13 cellular contexts compared by ENCODE assay signal in the genomic region with DNA sequence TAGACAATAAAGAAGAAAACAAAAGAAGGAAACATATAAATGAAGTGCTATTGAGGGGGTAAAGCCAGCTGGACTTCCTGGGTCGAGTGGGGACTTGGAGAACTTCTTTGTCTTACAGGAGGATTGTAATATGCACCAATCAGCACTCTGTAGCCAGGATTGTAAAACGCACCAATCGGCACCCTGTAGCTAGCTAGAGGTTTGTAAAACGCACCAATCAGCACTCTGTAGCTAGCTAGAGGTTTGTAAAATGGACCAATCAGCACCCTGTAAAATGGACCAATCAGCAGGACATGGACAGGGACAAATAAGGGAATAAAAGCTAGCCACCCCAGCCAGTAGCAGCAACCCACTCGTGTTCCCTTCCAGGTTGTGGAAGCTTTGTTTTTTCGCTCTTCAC. TPM values are rescaled to one million over a fixed set of nuclear protein-coding genes. Genes with fewer than 3 reads are reported as not detected.
A peak's percentile ranks its signal among the peaks of the same experiment; 100 is the strongest.
DNase-seq lines count a peak whose midpoint lies in the region; ATAC-seq, FAIRE-seq and TF ChIP-seq lines count a peak whose summit lies in the region.
"Not testable (repeated sequence)": the region's sequence is repeated elsewhere in the genome, so short reads cannot be mapped to it uniquely, and the experiment has no call there.
"Had no signal": no experiment of that assay in that cellular context is flagged by ENCODE, and none has a peak within 500 bp of the region (broad histone marks: within the 10 kb centered on the region; RNA-seq: fewer than 3 reads in every experiment).

No MANE protein-coding gene starts in this region.

- CTCF ChIA-PET in A549 (lab: Yijun Ruan, JAX) = interaction anchor here (1.1 to 1.6 kb wide), 3 partner anchors 10 to 80 kb away, joined by 3 to 11 read pairs (median 6); no protein-coding TSS in a partner anchor
- CTCF ChIA-PET in K562 (lab: Yijun Ruan, JAX; ENCODE audit: low intra/inter-chr PET ratio); HepG2 (lab: Yijun Ruan, JAX; ENCODE audit: low intra/inter-chr PET ratio, low total read pairs): not testable (repeated sequence)

- not testable (repeated sequence) for DNase-seq in A549 (ENCODE audit: low read depth in 1 of 2, low spot score in 1 of 2); K562 (ENCODE audit: extremely low read depth in 1 of 4, low spot score in 3 of 4); HepG2 (ENCODE audit: low spot score)
- DNase-seq in MV-4-11 (lab: John Stamatoyannopoulos, UW) (peak; percentile 5), islet precursor cell (peak; percentile 13)

- H3K79me2 ChIP-seq in K562 (ENCODE audit: control insufficient read depth, insufficient read depth, low read length) = peaks cover 48% of the 10 kb centered on the region
- peaks cover 17% of the 10 kb centered on the region for H3K79me2 ChIP-seq in HepG2 (ENCODE audit: insufficient read depth, low read length)

- not testable (repeated sequence) for TF ChIP-seq CTCF in A549 (IDR thresholded peaks at IDR 0.05); K562 (IDR thresholded peaks at IDR 0.05 in 2 of 3, conservative IDR thresholded peaks at IDR 0.05 in 1 of 3; ENCODE audit: insufficient read depth in 2 of 3, low read depth in 1 of 3, low read length in 3 of 3); HepG2 (CRISPR knock-in tag; IDR thresholded peaks at IDR 0.05)

- not testable (repeated sequence) for H2AFZ ChIP-seq in K562 (ENCODE audit: low read depth, low read length); HepG2 (ENCODE audit: low read length)

- H3K27ac ChIP-seq in A549; K562 (ENCODE audit: extremely low read depth, low read depth, low read length); HepG2 (ENCODE audit: extremely low read length, insufficient read depth, low read length): not testable (repeated sequence)
- H3K27ac ChIP-seq in cingulate gyrus (ENCODE audit: low read depth, low read length) = peak overlapping the region; percentile 15
- peak overlapping the region; percentile 9 for H3K27ac ChIP-seq in temporal lobe (ENCODE audit: low read depth, low read length)

- H3K4me1 ChIP-seq in A549 = not testable (repeated sequence)
- H3K4me1 ChIP-seq in K562 (replicated peaks in 1 of 2; ENCODE audit: control insufficient read depth in 2 of 2, insufficient read depth in 2 of 2, low read length in 2 of 2) (peaks cover 11 to 39% of the 10 kb centered on the region in 2 experiments), HepG2 (ENCODE audit: insufficient read depth, low read length) (peaks cover 32% of the 10 kb centered on the region)

- FAIRE-seq in A549 (lab: Jason Lieb, UNC); K562 (lab: Jason Lieb, UNC); HepG2 (lab: Jason Lieb, UNC): not testable (repeated sequence)

- not testable (repeated sequence) for TF ChIP-seq RAD21 in A549 (conservative IDR thresholded peaks at IDR 0.05 in 1 of 2, IDR thresholded peaks at IDR 0.05 in 1 of 2); K562 (CRISPR knock-in tag; conservative IDR thresholded peaks at IDR 0.05 in 1 of 2, IDR thresholded peaks at IDR 0.05 in 1 of 2); HepG2 (CRISPR knock-in tag; IDR thresholded peaks at IDR 0.05)

- H3K4me2 ChIP-seq in A549; K562 (ENCODE audit: insufficient read depth, low read length); HepG2 (ENCODE audit: low read depth, low read length): not testable (repeated sequence)

- H3K9ac ChIP-seq in K562 (ENCODE audit: insufficient read depth in 1 of 2, low read depth in 2 of 2, low read length in 2 of 2); HepG2 (ENCODE audit: insufficient read depth, low read depth, low read length): not testable (repeated sequence)

- H4K20me1 ChIP-seq in K562 (replicated peaks; ENCODE audit: control insufficient read depth, insufficient read depth, low read length); HepG2 (ENCODE audit: insufficient read depth, low read length): not testable (repeated sequence)

- intact Hi-C loops in K562 (cut with micrococcal nuclease); HepG2 (cut with micrococcal nuclease; ENCODE audit: unreplicated experiment): not testable (repeated sequence)

- in situ Hi-C loops in K562 (cut with MboI); HepG2 (cut with HindIII; ENCODE audit: extremely low pct_ligation_motif_present, low pct_unique_long_range_greater_than_20kb): not testable (repeated sequence)

- not testable (repeated sequence) for ATAC-seq in A549, K562, HepG2

- not testable (repeated sequence) for H3K4me3 ChIP-seq in A549; K562; HepG2 (replicated peaks in 1 of 3; ENCODE audit: insufficient read depth in 1 of 3, low read depth in 2 of 3, low read length in 3 of 3)

- not testable (repeated sequence) for TF ChIP-seq EP300 in A549 (IDR thresholded peaks at IDR 0.05); K562 (IDR thresholded peaks at IDR 0.05; ENCODE audit: low read length); HepG2 (IDR thresholded peaks at IDR 0.05; ENCODE audit: low read depth in 2 of 2, low read length in 2 of 2); HepG2 (CRISPR knock-in tag; IDR thresholded peaks at IDR 0.05; ENCODE audit: borderline replicate concordance)

- H3K27me3 ChIP-seq in K562 (ENCODE audit: control insufficient read depth in 2 of 2, insufficient read depth in 2 of 2, low read length in 2 of 2); HepG2 (ENCODE audit: control insufficient read depth in 1 of 2, insufficient read depth in 2 of 2, low read length in 2 of 2): not testable (repeated sequence)

- H3K9me3 ChIP-seq in A549; K562 (replicated peaks; ENCODE audit: control insufficient read depth, insufficient read depth, low read depth, low read length); HepG2 (ENCODE audit: low read length): not testable (repeated sequence)

- H3K9me1 ChIP-seq in K562 (ENCODE audit: control insufficient read depth, insufficient read depth, low read length) = not testable (repeated sequence)

- WGBS in A549 (ENCODE audit: missing lambda C conversion rate) = 71% methylated on average over 6 of the region's 6 CpGs
- WGBS in K562 (ENCODE audit: insufficient coverage, low coverage, missing lambda C conversion rate) = 79% methylated on average over 6 of the region's 6 CpGs
- WGBS in HepG2 (ENCODE audit: low lambda C conversion rate) = 88% methylated on average over 6 of the region's 6 CpGs

- TF ChIP-seq POLR2A in A549 (IDR thresholded peaks at IDR 0.05; ENCODE audit: low read length); K562 (conservative IDR thresholded peaks at IDR 0.05); HepG2 (IDR thresholded peaks at IDR 0.05; ENCODE audit: insufficient read depth in 1 of 2, low read depth in 2 of 2, low read length in 2 of 2): not testable (repeated sequence)

- POLR2A ChIA-PET in A549 (lab: Yijun Ruan, JAX); HepG2 (lab: Yijun Ruan, JAX): not testable (repeated sequence)
- POLR2A ChIA-PET in K562 (lab: Yijun Ruan, JAX) = interaction anchor here (0.5 to 1.5 kb wide), 7 partner anchors 10 to 320 kb away, joined by 3 to 5 read pairs (median 3); no protein-coding TSS in a partner anchor

- not testable (repeated sequence) for BruUV-seq in K562 (replicated peaks; lab: Mats Ljungman, UMichigan); HepG2 (replicated peaks; lab: Mats Ljungman, UMichigan)

- H3K36me3 ChIP-seq in K562 (ENCODE audit: control insufficient read depth, insufficient read depth, low read length); HepG2 (replicated peaks in 1 of 2; ENCODE audit: control insufficient read depth in 1 of 2, insufficient read depth in 2 of 2, low read length in 2 of 2): not testable (repeated sequence)

RNA-seq across cellular contexts. Expression of a gene that starts 5.5 kb away (rescaled TPM):
- 3.6 and 5.5 TPM in 2 replicates for polyA plus RNA-seq in A549 (2011; rRNA removed)
- polyA plus RNA-seq in A549 (2012; cell fraction: cytosol; rRNA removed) = 1.8 and 2.5 TPM in 2 replicates
- 2.3 and 2.8 TPM in 2 replicates for polyA plus RNA-seq in A549 (2012; cell fraction: nucleus; rRNA removed)
- polyA plus RNA-seq in A549 (2017; fragmentation: RNase III; extraction: RNeasy Plus Mini Kit Qiagen cat#74134 plus additional on column Dnase treatment) = 3.9 to 4.1 TPM (median 3.9 TPM) in 3 replicates
- 8.1 and 12.4 TPM in 2 replicates for polyA minus RNA-seq in A549 (2011; rRNA and poly(A)+ RNA removed)
- 11.4 and 16.1 TPM in 2 replicates for total RNA-seq in K562 (2011; cell fraction: chromatin; rRNA removed; ENCODE audit: low replicate concordance)
- total RNA-seq in K562 (2011; cell fraction: nucleolus; rRNA removed) = 5.2 and 6.6 TPM in 2 replicates
- 9.6 and 10.9 TPM in 2 replicates for total RNA-seq in K562 (2011; cell fraction: nucleoplasm; rRNA removed)
- total RNA-seq in K562 (2014; rRNA removed) = 3.7 and 6.0 TPM in 2 replicates
- 6.9 and 7.1 TPM in 2 replicates for total RNA-seq in K562 (2014; rRNA removed; fragmentation: Illumina TruSeq; extraction: Trizol)
- total RNA-seq in K562 (2015; rRNA removed; fragmentation: Illumina TruSeq; extraction: Trizol) = 5.5 and 6.1 TPM in 2 replicates
- 14.6 and 14.8 TPM in 2 replicates for total RNA-seq in K562 (2021)
- polyA plus RNA-seq in K562 (2011; rRNA removed) = 4.9 and 5.7 TPM in 2 replicates
- 4.1 and 4.4 TPM in 2 replicates for polyA plus RNA-seq in K562 (2011; cell fraction: cytosol; rRNA removed)
- 5.9 and 6.0 TPM in 2 replicates for polyA plus RNA-seq in K562 (2011; cell fraction: nucleus; rRNA removed)
- 4.7 and 4.8 TPM in 2 replicates for polyA plus RNA-seq in K562 (2012)
- 7.4 and 7.9 TPM in 2 replicates for polyA plus RNA-seq in K562 (2014; fragmentation: Illumina TruSeq; extraction: Trizol)
- polyA plus RNA-seq in K562 (2014; fragmentation: Nextera tagmentation; extraction: Ambion mirVana) = 1 to 10 TPM in 1 of 2 experiments, under 1 TPM in 1; 0.80 to 1.4 TPM
- 3.5 and 4.6 TPM in 2 replicates for polyA plus RNA-seq in K562 (2014; rRNA removed)
- 9.0 and 10.6 TPM in 2 replicates for polyA minus RNA-seq in K562 (2011; rRNA and poly(A)+ RNA removed)
- polyA minus RNA-seq in K562 (2011; cell fraction: cytosol; rRNA and poly(A)+ RNA removed) = 4.0 and 5.6 TPM in 2 replicates
- polyA minus RNA-seq in K562 (2011; cell fraction: nucleus; rRNA and poly(A)+ RNA removed) = 4.0 and 6.7 TPM in 2 replicates
- total RNA-seq in HepG2 (2016; rRNA removed; fragmentation: Illumina TruSeq; extraction: Trizol) = 11.7 and 13.0 TPM in 2 replicates
- total RNA-seq in HepG2 (2016; cell fraction: cytosol; rRNA removed; fragmentation: Illumina TruSeq; extraction: Trizol; ENCODE audit: low read depth) = 7.8 and 8.9 TPM in 2 replicates
- 11.9 and 13.9 TPM in 2 replicates for total RNA-seq in HepG2 (2016; cell fraction: insoluble cytoplasmic fraction; rRNA removed; fragmentation: Illumina TruSeq; extraction: Trizol)
- total RNA-seq in HepG2 (2016; cell fraction: membrane; rRNA removed; fragmentation: Illumina TruSeq; extraction: Trizol) = 9.7 and 11.7 TPM in 2 replicates
- 13.8 and 17.1 TPM in 2 replicates for total RNA-seq in HepG2 (2016; cell fraction: nucleus; rRNA removed; fragmentation: Illumina TruSeq; extraction: Trizol)
- 8.1 and 8.4 TPM in 2 replicates for polyA plus RNA-seq in HepG2 (2011; rRNA removed)
- 3.7 and 3.9 TPM in 2 replicates for polyA plus RNA-seq in HepG2 (2011; cell fraction: cytosol; rRNA removed)
- polyA plus RNA-seq in HepG2 (2011; cell fraction: nucleus; rRNA removed) = 9.0 and 9.8 TPM in 2 replicates
- 8.2 and 8.7 TPM in 2 replicates for polyA plus RNA-seq in HepG2 (2012)
- 8.5 and 10.7 TPM in 2 replicates for polyA plus RNA-seq in HepG2 (2016; cell fraction: cytosol; fragmentation: Illumina TruSeq; extraction: Trizol; ENCODE audit: low read depth)
- polyA plus RNA-seq in HepG2 (2016; cell fraction: insoluble cytoplasmic fraction; fragmentation: Illumina TruSeq; extraction: Trizol; ENCODE audit: low read depth) = 11.8 and 13.5 TPM in 2 replicates
- polyA plus RNA-seq in HepG2 (2016; cell fraction: membrane; fragmentation: Illumina TruSeq; extraction: Trizol; ENCODE audit: low read depth) = 8.4 and 11.6 TPM in 2 replicates
- 15.2 and 17.6 TPM in 2 replicates for polyA plus RNA-seq in HepG2 (2016; cell fraction: nucleus; fragmentation: Illumina TruSeq; extraction: Trizol; ENCODE audit: insufficient read depth, low read depth)
- 14.5 and 16.9 TPM in 2 replicates for polyA minus RNA-seq in HepG2 (2011; rRNA and poly(A)+ RNA removed; ENCODE audit: low replicate concordance)
- 4.8 and 7.9 TPM in 2 replicates for polyA minus RNA-seq in HepG2 (2011; cell fraction: cytosol; rRNA and poly(A)+ RNA removed)
- 8.8 and 10.6 TPM in 2 replicates for polyA minus RNA-seq in HepG2 (2011; cell fraction: nucleus; rRNA and poly(A)+ RNA removed)
- total RNA-seq in temporal lobe = 28.5 TPM

RNA-seq across cellular contexts. Expression of a gene that starts 28.6 kb away (rescaled TPM):
- polyA plus RNA-seq in A549 (2011; rRNA removed) (6.3 and 8.3 TPM in 2 replicates), A549 (2017; fragmentation: RNase III; extraction: RNeasy Plus Mini Kit Qiagen cat#74134 plus additional on column Dnase treatment) (11.7 to 16.3 TPM (median 14.4 TPM) in 3 replicates), K562 (2011; rRNA removed) (5.8 and 11.5 TPM in 2 replicates), K562 (2014; fragmentation: Illumina TruSeq; extraction: Trizol) (7.9 and 9.1 TPM in 2 replicates), K562 (2014; fragmentation: Nextera tagmentation; extraction: Ambion mirVana) (1 to 10 TPM; 2.2 to 5.0 TPM), K562 (2014; rRNA removed) (10.4 and 12.0 TPM in 2 replicates), HepG2 (2011; rRNA removed) (28.6 and 43.6 TPM in 2 replicates)
- 9.3 and 11.4 TPM in 2 replicates for polyA plus RNA-seq in A549 (2012; cell fraction: cytosol; rRNA removed)
- 102 and 106 TPM in 2 replicates for polyA plus RNA-seq in A549 (2012; cell fraction: nucleus; rRNA removed)
- 7.6 and 10.5 TPM in 2 replicates for polyA minus RNA-seq in A549 (2011; rRNA and poly(A)+ RNA removed)
- 32.2 and 89.1 TPM in 2 replicates for total RNA-seq in K562 (2011; cell fraction: chromatin; rRNA removed; ENCODE audit: low replicate concordance)
- total RNA-seq in K562 (2011; cell fraction: nucleolus; rRNA removed) = 46.2 and 48.0 TPM in 2 replicates
- 28.4 and 33.2 TPM in 2 replicates for total RNA-seq in K562 (2011; cell fraction: nucleoplasm; rRNA removed)
- total RNA-seq in K562 (2014; rRNA removed) (6.0 and 8.8 TPM in 2 replicates), K562 (2014; rRNA removed; fragmentation: Illumina TruSeq; extraction: Trizol) (2.3 and 2.4 TPM in 2 replicates), K562 (2015; rRNA removed; fragmentation: Illumina TruSeq; extraction: Trizol) (4.6 and 5.9 TPM in 2 replicates), K562 (2021) (6.9 and 7.9 TPM in 2 replicates), HepG2 (2016; rRNA removed; fragmentation: Illumina TruSeq; extraction: Trizol) (3.5 and 14.2 TPM in 2 replicates), temporal lobe (0.49 TPM)
- 3.8 and 4.3 TPM in 2 replicates for polyA plus RNA-seq in K562 (2011; cell fraction: cytosol; rRNA removed)
- 83.5 and 84.6 TPM in 2 replicates for polyA plus RNA-seq in K562 (2011; cell fraction: nucleus; rRNA removed)
- polyA plus RNA-seq in K562 (2012) = 6.9 and 15.9 TPM in 2 replicates
- 1.7 and 3.8 TPM in 2 replicates for polyA minus RNA-seq in K562 (2011; rRNA and poly(A)+ RNA removed)
- 1.1 and 4.9 TPM in 2 replicates for polyA minus RNA-seq in K562 (2011; cell fraction: cytosol; rRNA and poly(A)+ RNA removed)
- polyA minus RNA-seq in K562 (2011; cell fraction: nucleus; rRNA and poly(A)+ RNA removed) = 11.7 and 13.7 TPM in 2 replicates
- 1.1 and 1.2 TPM in 2 replicates for total RNA-seq in HepG2 (2016; cell fraction: cytosol; rRNA removed; fragmentation: Illumina TruSeq; extraction: Trizol; ENCODE audit: low read depth)
- 2.8 and 12.1 TPM in 2 replicates for total RNA-seq in HepG2 (2016; cell fraction: insoluble cytoplasmic fraction; rRNA removed; fragmentation: Illumina TruSeq; extraction: Trizol)
- total RNA-seq in HepG2 (2016; cell fraction: membrane; rRNA removed; fragmentation: Illumina TruSeq; extraction: Trizol) = 1.00 and 1.4 TPM in 2 replicates
- total RNA-seq in HepG2 (2016; cell fraction: nucleus; rRNA removed; fragmentation: Illumina TruSeq; extraction: Trizol) = 17.9 and 18.2 TPM in 2 replicates
- 3.2 and 4.6 TPM in 2 replicates for polyA plus RNA-seq in HepG2 (2011; cell fraction: cytosol; rRNA removed)
- 337 and 399 TPM in 2 replicates for polyA plus RNA-seq in HepG2 (2011; cell fraction: nucleus; rRNA removed)
- 15.0 and 15.8 TPM in 2 replicates for polyA plus RNA-seq in HepG2 (2012)
- polyA plus RNA-seq in HepG2 (2016; cell fraction: cytosol; fragmentation: Illumina TruSeq; extraction: Trizol; ENCODE audit: low read depth) = 0.34 and 0.35 TPM in 2 replicates
- polyA plus RNA-seq in HepG2 (2016; cell fraction: insoluble cytoplasmic fraction; fragmentation: Illumina TruSeq; extraction: Trizol; ENCODE audit: low read depth) = 1.9 and 3.7 TPM in 2 replicates
- polyA plus RNA-seq in HepG2 (2016; cell fraction: membrane; fragmentation: Illumina TruSeq; extraction: Trizol; ENCODE audit: low read depth) = 0.42 and 0.58 TPM in 2 replicates
- 71.3 and 85.0 TPM in 2 replicates for polyA plus RNA-seq in HepG2 (2016; cell fraction: nucleus; fragmentation: Illumina TruSeq; extraction: Trizol; ENCODE audit: insufficient read depth, low read depth)
- 5.4 and 16.3 TPM in 2 replicates for polyA minus RNA-seq in HepG2 (2011; rRNA and poly(A)+ RNA removed; ENCODE audit: low replicate concordance)
- polyA minus RNA-seq in HepG2 (2011; cell fraction: cytosol; rRNA and poly(A)+ RNA removed) = 4.1 and 4.4 TPM in 2 replicates
- polyA minus RNA-seq in HepG2 (2011; cell fraction: nucleus; rRNA and poly(A)+ RNA removed) = 35.8 and 39.4 TPM in 2 replicates
- polyA plus RNA-seq: CD14-positive monocyte; CD4-positive, alpha-beta memory T cell; CD8-positive, alpha-beta memory T cell had no signal

RNA-seq across cellular contexts. Expression of a gene that starts 54.6 kb away (rescaled TPM):
- polyA plus RNA-seq in A549 (2011; rRNA removed) (0.06 and 0.20 TPM in 2 replicates), A549 (2017; fragmentation: RNase III; extraction: RNeasy Plus Mini Kit Qiagen cat#74134 plus additional on column Dnase treatment) (0.58 to 0.66 TPM (median 0.62 TPM) in 3 replicates), K562 (2011; rRNA removed) (not detected in 2 replicates), K562 (2014; fragmentation: Illumina TruSeq; extraction: Trizol) (not detected in 2 replicates), K562 (2014; fragmentation: Nextera tagmentation; extraction: Ambion mirVana) (under 1 TPM in 1 of 2 experiments, not detected in 1; 0.07 TPM), K562 (2014; rRNA removed) (0.01 TPM in 1 of 2 replicates, not detected in the other), HepG2 (2011; rRNA removed) (0.25 and 0.27 TPM in 2 replicates)
- 0.40 and 0.67 TPM in 2 replicates for polyA plus RNA-seq in A549 (2012; cell fraction: cytosol; rRNA removed)
- 0.94 and 1.1 TPM in 2 replicates for polyA plus RNA-seq in A549 (2012; cell fraction: nucleus; rRNA removed)
- 0.21 and 0.34 TPM in 2 replicates for polyA minus RNA-seq in A549 (2011; rRNA and poly(A)+ RNA removed)
- not detected in 2 replicates for total RNA-seq in K562 (2011; cell fraction: chromatin; rRNA removed; ENCODE audit: low replicate concordance)
- not detected in 2 replicates for total RNA-seq in K562 (2011; cell fraction: nucleolus; rRNA removed)
- total RNA-seq in K562 (2011; cell fraction: nucleoplasm; rRNA removed) = not detected in 2 replicates
- total RNA-seq in K562 (2014; rRNA removed) (not detected in 2 replicates), K562 (2014; rRNA removed; fragmentation: Illumina TruSeq; extraction: Trizol) (not detected in 2 replicates), K562 (2015; rRNA removed; fragmentation: Illumina TruSeq; extraction: Trizol) (not detected in 2 replicates), K562 (2021) (not detected in 2 replicates), HepG2 (2016; rRNA removed; fragmentation: Illumina TruSeq; extraction: Trizol) (0.14 and 0.29 TPM in 2 replicates), temporal lobe (3.7 TPM)
- polyA plus RNA-seq in K562 (2011; cell fraction: cytosol; rRNA removed) = not detected in 2 replicates
- not detected in 2 replicates for polyA plus RNA-seq in K562 (2011; cell fraction: nucleus; rRNA removed)
- polyA plus RNA-seq in K562 (2012) = 0.03 and 0.14 TPM in 2 replicates
- polyA minus RNA-seq in K562 (2011; rRNA and poly(A)+ RNA removed) = not detected in 2 replicates
- polyA minus RNA-seq in K562 (2011; cell fraction: cytosol; rRNA and poly(A)+ RNA removed) = not detected in 2 replicates
- not detected in 2 replicates for polyA minus RNA-seq in K562 (2011; cell fraction: nucleus; rRNA and poly(A)+ RNA removed)
- 0.10 TPM in 1 of 2 replicates, not detected in the other for total RNA-seq in HepG2 (2016; cell fraction: cytosol; rRNA removed; fragmentation: Illumina TruSeq; extraction: Trizol; ENCODE audit: low read depth)
- total RNA-seq in HepG2 (2016; cell fraction: insoluble cytoplasmic fraction; rRNA removed; fragmentation: Illumina TruSeq; extraction: Trizol) = 0.16 and 0.28 TPM in 2 replicates
- total RNA-seq in HepG2 (2016; cell fraction: membrane; rRNA removed; fragmentation: Illumina TruSeq; extraction: Trizol) = 0.09 and 0.10 TPM in 2 replicates
- 0.16 TPM in 2 replicates for total RNA-seq in HepG2 (2016; cell fraction: nucleus; rRNA removed; fragmentation: Illumina TruSeq; extraction: Trizol)
- 0.23 and 0.36 TPM in 2 replicates for polyA plus RNA-seq in HepG2 (2011; cell fraction: cytosol; rRNA removed)
- 0.29 and 0.35 TPM in 2 replicates for polyA plus RNA-seq in HepG2 (2011; cell fraction: nucleus; rRNA removed)
- polyA plus RNA-seq in HepG2 (2012) = 0.50 and 0.56 TPM in 2 replicates
- polyA plus RNA-seq in HepG2 (2016; cell fraction: cytosol; fragmentation: Illumina TruSeq; extraction: Trizol; ENCODE audit: low read depth) = not detected in 2 replicates
- 0.10 and 0.19 TPM in 2 replicates for polyA plus RNA-seq in HepG2 (2016; cell fraction: insoluble cytoplasmic fraction; fragmentation: Illumina TruSeq; extraction: Trizol; ENCODE audit: low read depth)
- polyA plus RNA-seq in HepG2 (2016; cell fraction: membrane; fragmentation: Illumina TruSeq; extraction: Trizol; ENCODE audit: low read depth) = 0.05 and 0.09 TPM in 2 replicates
- 0.38 and 0.41 TPM in 2 replicates for polyA plus RNA-seq in HepG2 (2016; cell fraction: nucleus; fragmentation: Illumina TruSeq; extraction: Trizol; ENCODE audit: insufficient read depth, low read depth)
- 0.05 and 1.5 TPM in 2 replicates for polyA minus RNA-seq in HepG2 (2011; rRNA and poly(A)+ RNA removed; ENCODE audit: low replicate concordance)
- 0.18 and 0.20 TPM in 2 replicates for polyA minus RNA-seq in HepG2 (2011; cell fraction: cytosol; rRNA and poly(A)+ RNA removed)
- 0.13 TPM in 1 of 2 replicates, not detected in the other for polyA minus RNA-seq in HepG2 (2011; cell fraction: nucleus; rRNA and poly(A)+ RNA removed)
- total RNA-seq: A172; CD4-positive, alpha-beta memory T cell; CD4-positive, CD25-positive, alpha-beta regulatory T cell; CD8-positive, alpha-beta memory T cell; GM12878 had no signal
- polyA plus RNA-seq: CD14-positive monocyte; CD4-positive, alpha-beta memory T cell; CD4-positive, CD25-positive, alpha-beta regulatory T cell; CD8-positive, alpha-beta memory T cell; GM12878 had no signal
